In genomic region chrX:49066278-49066677, GRCh38 we compare ENCODE assay signal across 24 cellular contexts.
"Had no signal": no experiment of that assay in that cellular context is flagged by ENCODE, and none has a peak within 500 bp of the region (broad histone marks: within the 10 kb centered on the region; RNA-seq: fewer than 3 reads in every experiment).

No MANE protein-coding gene starts in this region.

- DNase-seq: islet precursor cell; left ventricle myocardium inferior; midbrain; mucosa of descending colon; naive thymus-derived CD8-positive, alpha-beta T cell; nucleus accumbens; ovary; stimulated activated CD4-positive, alpha-beta T cell treated with anti-CD3 and anti-CD28 coated beads, Interleukin-12 subunit alpha, Interleukin-12 subunit beta, amount 100 ng/mL, for 4 hours; stimulated activated CD4-positive, alpha-beta T cell treated with anti-CD3 and anti-CD28 coated beads, Interleukin-15, amount 100 ng/mL, for 24 hours; stimulated activated CD4-positive, alpha-beta T cell treated with anti-CD3 and anti-CD28 coated beads, Interleukin-2, amount 100 ng/mL, for 24 hours; stimulated activated CD4-positive, alpha-beta T cell treated with anti-CD3 and anti-CD28 coated beads, Interleukin-4, amount 100 ng/mL, for 1 hour; stimulated activated naive B cell treated with anti-CD40 and anti-IgM and Interleukin-4, amounts not matched to agents 10 μg/mL and 1 μg/mL and 100 μg/mL, for 72 hours; stimulated activated naive CD8-positive, alpha-beta T cell treated with anti-CD3 and anti-CD28 coated beads, Interleukin-15, Interleukin-2, amounts not matched to agents 100 U/mL and 50 U/mL, for 24 hours; stomach; testis; thyroid gland; transverse colon; upper lobe of left lung had no signal

- H3K4me3 ChIP-seq: hepatocyte, left ventricle myocardium inferior, lung, mucosa of descending colon, ovary, right atrium auricular region, skin epidermis, stomach, testis, thyroid gland, transverse colon, upper lobe of left lung, vagina had no signal

- H3K36me3 ChIP-seq: left ventricle myocardium inferior, ovary, right atrium auricular region, thyroid gland, transverse colon had no signal

- ATAC-seq: mucosa of descending colon; naive thymus-derived CD8-positive, alpha-beta T cell; sciatic nerve; stimulated activated naive B cell treated with anti-CD40 and anti-IgM and Interleukin-4, amounts not matched to agents 10 μg/mL and 1 μg/mL and 100 μg/mL, for 72 hours; stimulated activated naive CD8-positive, alpha-beta T cell treated with anti-CD3 and anti-CD28 coated beads, Interleukin-15, Interleukin-2, amounts not matched to agents 100 U/mL and 50 U/mL, for 24 hours had no signal

- H3K27ac ChIP-seq: hepatocyte, left ventricle myocardium inferior, ovary, right atrium auricular region, skin epidermis, stomach, testis, thyroid gland, transverse colon, upper lobe of left lung, vagina had no signal

- H3K27me3 ChIP-seq: hepatocyte, ovary, right atrium auricular region, stomach, testis, thyroid gland, transverse colon, upper lobe of left lung, vagina had no signal

- H3K9me3 ChIP-seq: left ventricle myocardium inferior, mucosa of descending colon, ovary, right atrium auricular region, stomach, testis, thyroid gland, transverse colon, upper lobe of left lung, vagina had no signal

- H3K79me2 ChIP-seq: hepatocyte had no signal

- H3K4me1 ChIP-seq: left ventricle myocardium inferior, right atrium auricular region, stomach, testis, thyroid gland, transverse colon, upper lobe of left lung, vagina had no signal

- H2AFZ ChIP-seq: hepatocyte had no signal

- H3K4me2 ChIP-seq: hepatocyte had no signal
